ENCODE assay signal across 21 cellular contexts in genomic region chr7:81925530-81925929, GRCh38.
A peak's percentile ranks its signal among the peaks of the same experiment; 100 is the strongest.
DNase-seq lines count a peak whose midpoint lies in the region; ATAC-seq, FAIRE-seq and TF ChIP-seq lines count a peak whose summit lies in the region.
"Had no signal": no experiment of that assay in that cellular context is flagged by ENCODE, and none has a peak within 500 bp of the region (broad histone marks: within the 10 kb centered on the region; RNA-seq: fewer than 3 reads in every experiment).

No MANE protein-coding gene starts in this region.

- H3K4me1 ChIP-seq in HepG2 (ENCODE audit: insufficient read depth, low read length) (no peaks in the 10 kb centered on the region), right lobe of liver (no peaks in the 10 kb centered on the region), HEK293 (ENCODE audit: control insufficient read depth, insufficient read depth, low read length) (peaks cover 5% of the 10 kb centered on the region), MM.1S (ENCODE audit: low read length) (no peaks in the 10 kb centered on the region), mucosa of descending colon (ENCODE audit: low read depth) (no peaks in the 10 kb centered on the region), stomach (no peaks in the 10 kb centered on the region)
- H3K4me1 ChIP-seq: SJSA1 had no signal

- H3K4me3 ChIP-seq in HepG2 (replicated peaks in 1 of 3; ENCODE audit: insufficient read depth in 1 of 3, low read depth in 2 of 3, low read length in 3 of 3) (no peak overlapping the region), right lobe of liver (no peak overlapping the region), HEK293 (ENCODE audit: low read depth, low read length) (no peak overlapping the region), MM.1S (ENCODE audit: low read length) (no peak overlapping the region), mucosa of descending colon (no peak overlapping the region), stomach (no peak overlapping the region)
- H3K4me3 ChIP-seq: SJSA1, skin epidermis, thoracic aorta had no signal

- intact Hi-C loops in HepG2 (cut with micrococcal nuclease; ENCODE audit: unreplicated experiment) (no loop called here), right lobe of liver (cut with DNase I) (no loop called here), mucosa of descending colon (cut with DNase I, micrococcal nuclease) (no loop called here), stomach (cut with DNase I; ENCODE audit: low total_unique reads) (no loop called here)

- TF ChIP-seq EP300 in HepG2 (IDR thresholded peaks at IDR 0.05; ENCODE audit: low read depth in 2 of 2, low read length in 2 of 2) (no peak), HepG2 (CRISPR knock-in tag; IDR thresholded peaks at IDR 0.05; ENCODE audit: borderline replicate concordance) (no peak), stomach (IDR thresholded peaks at IDR 0.05) (no peak)

- H2AFZ ChIP-seq in HepG2 (ENCODE audit: low read length) (no peak overlapping the region), MM.1S (ENCODE audit: low read length) (no peak overlapping the region)

- H3F3A ChIP-seq in MM.1S (ENCODE audit: insufficient read depth, low read length), result no peaks in the 10 kb centered on the region

- POLR2A ChIA-PET in HepG2 (lab: Yijun Ruan, JAX) (no interaction called here), HEK293 (lab: Yijun Ruan, JAX) (no interaction called here)

- H3K79me2 ChIP-seq in HepG2 (ENCODE audit: insufficient read depth, low read length) (no peaks in the 10 kb centered on the region), MM.1S (ENCODE audit: low read length) (no peaks in the 10 kb centered on the region)

- no peaks in the 10 kb centered on the region for H3K36me3 ChIP-seq in HepG2 (replicated peaks in 1 of 2; ENCODE audit: control insufficient read depth in 1 of 2, insufficient read depth in 2 of 2, low read length in 2 of 2)
- no peaks in the 10 kb centered on the region for H3K36me3 ChIP-seq in right lobe of liver
- H3K36me3 ChIP-seq in HEK293 (ENCODE audit: control insufficient read depth in 2 of 2, insufficient read depth in 1 of 2, low read length in 2 of 2), result no peaks in the 10 kb centered on the region
- H3K36me3 ChIP-seq in MM.1S (replicated peaks; ENCODE audit: insufficient read depth, low read length), result no peaks in the 10 kb centered on the region
- H3K36me3 ChIP-seq in mucosa of descending colon (ENCODE audit: low read depth), result no peaks in the 10 kb centered on the region
- H3K36me3 ChIP-seq in stomach, result no peaks in the 10 kb centered on the region
- H3K36me3 ChIP-seq: SJSA1, thoracic aorta had no signal

- H3K9me2 ChIP-seq in MM.1S (replicated peaks; ENCODE audit: insufficient read depth, low read length), result no peaks in the 10 kb centered on the region

- no peaks in the 10 kb centered on the region for H3K27me3 ChIP-seq in HepG2 (ENCODE audit: control insufficient read depth in 1 of 2, insufficient read depth in 2 of 2, low read length in 2 of 2)
- no peaks in the 10 kb centered on the region for H3K27me3 ChIP-seq in right lobe of liver
- no peaks in the 10 kb centered on the region for H3K27me3 ChIP-seq in MM.1S (replicated peaks; ENCODE audit: insufficient read depth, low read length)
- no peaks in the 10 kb centered on the region for H3K27me3 ChIP-seq in stomach
- H3K27me3 ChIP-seq: SJSA1 had no signal

- TF ChIP-seq RAD21 in HepG2 (CRISPR knock-in tag; IDR thresholded peaks at IDR 0.05), result no peak

- TF ChIP-seq CTCF in HepG2 (CRISPR knock-in tag; IDR thresholded peaks at IDR 0.05) (no peak), right lobe of liver (IDR thresholded peaks at IDR 0.05) (no peak), HEK293 (tag by site-specific recombination; IDR thresholded peaks at IDR 0.05) (no peak), MM.1S (IDR thresholded peaks at IDR 0.05; ENCODE audit: low read length) (no peak), mucosa of descending colon (IDR thresholded peaks at IDR 0.05) (no peak), stomach (IDR thresholded peaks at IDR 0.05) (no peak)

- H4K20me1 ChIP-seq in HepG2 (ENCODE audit: insufficient read depth, low read length), result no peaks in the 10 kb centered on the region
- H4K20me1 ChIP-seq in MM.1S (ENCODE audit: insufficient read depth, low read length), result no peaks in the 10 kb centered on the region

- no peaks in the 10 kb centered on the region for H3K9me3 ChIP-seq in HepG2 (ENCODE audit: low read length)
- no peaks in the 10 kb centered on the region for H3K9me3 ChIP-seq in right lobe of liver
- no peaks in the 10 kb centered on the region for H3K9me3 ChIP-seq in HEK293 (ENCODE audit: control insufficient read depth, insufficient read depth, low read depth, low read length)
- H3K9me3 ChIP-seq in MM.1S (replicated peaks; ENCODE audit: insufficient read depth, low read length), result no peaks in the 10 kb centered on the region
- no peaks in the 10 kb centered on the region for H3K9me3 ChIP-seq in mucosa of descending colon
- peaks cover 0 to 2% (median 0%) of the 10 kb centered on the region in 4 donors for H3K9me3 ChIP-seq in stomach
- H3K9me3 ChIP-seq: SJSA1, thoracic aorta had no signal

- H3K4me2 ChIP-seq in HepG2 (ENCODE audit: low read depth, low read length) (no peak overlapping the region), MM.1S (ENCODE audit: low read depth, low read length) (no peak overlapping the region)

- 3% methylated on average over 3 of the region's 3 CpGs for WGBS in HepG2 (ENCODE audit: low lambda C conversion rate)
- WGBS in right lobe of liver (ENCODE audit: insufficient coverage, low coverage, low lambda C conversion rate, missing lambda C conversion rate), result 51% methylated on average over 3 of the region's 3 CpGs
- 77 to 91% (median 85%) methylated on average over 3 of the region's 3 CpGs for WGBS in stomach, 5 donors

- no peak for FAIRE-seq in HepG2 (lab: Jason Lieb, UNC)

- no peak overlapping the region for H3K27ac ChIP-seq in HepG2 (ENCODE audit: extremely low read length, insufficient read depth, low read length)
- no peak overlapping the region for H3K27ac ChIP-seq in right lobe of liver
- no peak overlapping the region for H3K27ac ChIP-seq in HEK293 (ENCODE audit: extremely low read depth, low read depth, low read length)
- no peak overlapping the region for H3K27ac ChIP-seq in MM.1S (ENCODE audit: low read length)
- no peak overlapping the region for H3K27ac ChIP-seq in caudate nucleus (ENCODE audit: low read depth, low read length)
- no peak overlapping the region for H3K27ac ChIP-seq in stomach
- H3K27ac ChIP-seq: 22Rv1, epithelial cell of prostate, SJSA1, skin epidermis, thoracic aorta had no signal

- TF ChIP-seq POLR2A in HepG2 (IDR thresholded peaks at IDR 0.05; ENCODE audit: insufficient read depth in 1 of 2, low read depth in 2 of 2, low read length in 2 of 2), result no peak
- no peak for TF ChIP-seq POLR2A in right lobe of liver (IDR thresholded peaks at IDR 0.05)
- TF ChIP-seq POLR2A in stomach (IDR thresholded peaks at IDR 0.05), result no peak

- ATAC-seq in HepG2 (peak; percentile 69), right lobe of liver (no peak), HG03342 (IDR thresholded peaks at IDR 0.05; ENCODE audit: unreplicated experiment) (peak; percentile 72), mucosa of descending colon (no peak)
- ATAC-seq: CD8-positive, alpha-beta T cell; left ventricle myocardium superior had no signal

- in situ Hi-C loops in HepG2 (cut with HindIII; ENCODE audit: extremely low pct_ligation_motif_present, low pct_unique_long_range_greater_than_20kb), result no loop called here

- H3K9ac ChIP-seq in HepG2 (ENCODE audit: insufficient read depth, low read depth, low read length) (no peak overlapping the region), MM.1S (ENCODE audit: low read length) (no peak overlapping the region)

- BruUV-seq in HepG2 (replicated peaks; lab: Mats Ljungman, UMichigan), result no TSS peak

- no peak for DNase-seq in HepG2 (ENCODE audit: low spot score)
- DNase-seq in right lobe of liver, result no peak
- no peak for DNase-seq in MM.1S
- DNase-seq in mucosa of descending colon, result no peak
- DNase-seq in caudate nucleus (lab: John Stamatoyannopoulos, UW), result no peak
- no peak for DNase-seq in stomach
- DNase-seq: activated naive CD4-positive, alpha-beta T cell treated with anti-CD3 and anti-CD28 coated beads, Interleukin-2, amount 10 ng/mL, durations not matched to agents 7 days and 5 days; CD8-positive, alpha-beta T cell; central memory CD4-positive, alpha-beta T cell; head of caudate nucleus; Karpas-422; left ventricle myocardium superior; NCI-H1930; NK-92 treated with Interleukin-12 subunit alpha and Interleukin-12 subunit beta, amount 100 ng/mL, for 24 hours had no signal

- CTCF ChIA-PET in HepG2 (lab: Yijun Ruan, JAX; ENCODE audit: low intra/inter-chr PET ratio, low total read pairs), result no interaction called here
- CTCF ChIA-PET in HEK293 (lab: Yijun Ruan, JAX), result no interaction called here

TF ChIP-seq in HepG2, 621 proteins besides CTCF, POLR2A, EP300 and RAD21 (continues in another document):
- TF ChIP-seq, protein P1, sequence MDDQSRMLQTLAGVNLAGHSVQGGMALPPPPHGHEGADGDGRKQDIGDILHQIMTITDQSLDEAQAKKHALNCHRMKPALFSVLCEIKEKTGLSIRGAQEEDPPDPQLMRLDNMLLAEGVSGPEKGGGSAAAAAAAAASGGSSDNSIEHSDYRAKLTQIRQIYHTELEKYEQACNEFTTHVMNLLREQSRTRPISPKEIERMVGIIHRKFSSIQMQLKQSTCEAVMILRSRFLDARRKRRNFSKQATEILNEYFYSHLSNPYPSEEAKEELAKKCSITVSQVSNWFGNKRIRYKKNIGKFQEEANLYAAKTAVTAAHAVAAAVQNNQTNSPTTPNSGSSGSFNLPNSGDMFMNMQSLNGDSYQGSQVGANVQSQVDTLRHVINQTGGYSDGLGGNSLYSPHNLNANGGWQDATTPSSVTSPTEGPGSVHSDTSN (CRISPR knock-in tag; IDR thresholded peaks at IDR 0.05; ENCODE audit: borderline replicate concordance), result no peak
- TF ChIP-seq ZNF12 (CRISPR knock-in tag; IDR thresholded peaks at IDR 0.05), result no peak

TF ChIP-seq in HEK293, 187 proteins besides CTCF, POLR2A, EP300 and RAD21:
- TF ChIP-seq WT1 (tag by site-specific recombination; IDR thresholded peaks at IDR 0.05) (no peak), SP7 (tag by site-specific recombination; IDR thresholded peaks at IDR 0.05) (peak; percentile 39; the same call in 1 of the 2 replicates)

Comparison
In these comparisons a context has a peak if more than half of its experiments do, and no peak if none do; other contexts are left out.
1. ATAC-seq: peak in HepG2 (single experiment) and HG03342 (single experiment); none in right lobe of liver (0 of 4) and mucosa of descending colon (single experiment).